23 cellular contexts compared by ENCODE assay signal in genomic region chrX:51975360-51975759, GRCh38.
"Had no signal": no experiment of that assay in that cellular context is flagged by ENCODE, and none has a peak within 500 bp of the region (broad histone marks: within the 10 kb centered on the region; RNA-seq: fewer than 3 reads in every experiment).

No MANE protein-coding gene starts in this region.

- DNase-seq: dermis blood vessel endothelial cell; dorsolateral prefrontal cortex; effector CD4-positive, alpha-beta T cell; effector memory CD4-positive, alpha-beta T cell; esophagus squamous epithelium; foreskin fibroblast; foreskin melanocyte; gastrocnemius medialis; glutamatergic neuron; head of caudate nucleus; heart right ventricle; hippocampal formation; left cardiac atrium; left lung; left ventricle myocardium superior; lower lobe of right lung; mesenchymal stem cell; mucosa of descending colon; naive B cell had no signal

- H3K4me3 ChIP-seq: coronary artery, dorsolateral prefrontal cortex, esophagus squamous epithelium, gastrocnemius medialis, heart right ventricle, left lung, lower lobe of right lung, mucosa of descending colon had no signal

- FAIRE-seq: colon, endothelial cell of umbilical vein, keratinocyte had no signal

- H3K27me3 ChIP-seq: esophagus squamous epithelium, left lung had no signal

- H3K36me3 ChIP-seq: esophagus squamous epithelium, gastrocnemius medialis, heart right ventricle, left lung, lower lobe of right lung had no signal
